ENCODE assay signal across 20 cellular contexts in genomic region chr3:183032904-183033555, GRCh38.
"Had no signal": no experiment of that assay in that cellular context is flagged by ENCODE, and none has a peak within 500 bp of the region (broad histone marks: within the 10 kb centered on the region; RNA-seq: fewer than 3 reads in every experiment).

No MANE protein-coding gene starts in this region.

- ATAC-seq: activated T-cell treated with anti-CD3 and anti-CD28 coated beads, Interleukin-2, amount 50 U/mL, for 4 hours; PC-3 had no signal

- DNase-seq: activated CD4-positive, alpha-beta memory T cell treated with anti-CD3 and anti-CD28 coated beads for 36 hours; activated CD4-positive, alpha-beta T cell treated with anti-CD3 and anti-CD28 coated beads, Interleukin-2, amount 10 ng/mL, durations not matched to agents 7 days and 5 days; activated CD4-positive, CD25-positive, alpha-beta regulatory T cell; activated CD8-positive, alpha-beta memory T cell treated with anti-CD3 and anti-CD28 coated beads for 24 hours; activated effector memory CD4-positive, alpha-beta T cell treated with anti-CD3 and anti-CD28 coated beads, Interleukin-2, amount 50 U/mL, for 16 hours; activated naive CD4-positive, alpha-beta T cell treated with Interleukin-2 at 50 U/mL for 16 hours; activated naive CD8-positive, alpha-beta T cell treated with anti-CD3 and anti-CD28 coated beads for 36 hours; activated T-cell treated with anti-CD3 and anti-CD28 coated beads, Interleukin-2, amount 50 U/mL, for 4 hours; Kasumi-1; KBM-7; NCI-H1105 treated with DMSO at 0.1 percent for 48 hours; NCI-H1436 treated with DMSO at 0.1 percent for 48 hours; NCI-H187; NCI-H2081 treated with DMSO at 0.1 percent for 48 hours; NCI-H446; NCI-H524; PC-3; SHP77 treated with DMSO at 0.1 percent for 48 hours; T-helper 1 cell had no signal

- H3K27ac ChIP-seq: VCaP had no signal
